Comparison of ENCODE assay signal across 8 cellular contexts in the genomic region with DNA sequence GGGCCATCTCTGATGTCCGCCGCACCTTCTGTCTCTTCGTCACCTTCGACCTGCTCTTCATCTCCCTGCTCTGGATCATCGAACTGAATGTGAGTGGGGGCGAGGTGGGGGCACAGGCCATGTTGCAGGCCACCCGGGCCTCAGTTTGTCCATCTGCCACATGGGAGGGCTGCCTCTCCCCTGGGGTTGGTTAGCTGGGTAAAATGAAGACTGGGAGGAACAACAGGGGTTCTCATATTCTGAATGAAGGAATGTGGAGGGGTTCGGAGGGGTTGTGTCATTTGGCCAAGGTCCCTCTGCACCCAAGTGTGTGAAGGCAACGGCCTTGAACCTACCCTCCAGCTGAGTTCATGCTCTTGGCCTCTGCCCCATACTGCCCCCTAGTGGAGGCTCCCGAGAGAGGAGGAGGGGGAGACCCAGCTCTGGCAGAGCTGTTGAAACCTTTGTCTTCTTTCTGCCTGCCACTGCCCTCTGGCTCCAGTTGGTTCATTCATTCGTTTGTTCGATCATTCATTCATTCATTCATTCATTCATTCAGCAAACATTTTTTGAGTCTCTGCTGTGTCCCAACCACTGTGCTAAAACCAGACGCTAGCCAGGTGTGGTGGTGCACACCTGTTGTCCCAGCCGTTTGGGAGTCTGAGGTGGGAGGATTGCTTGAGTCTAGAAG. TPM values are rescaled to one million over a fixed set of nuclear protein-coding genes. Genes with fewer than 3 reads are reported as not detected.
DNase-seq lines count a peak whose midpoint lies in the region; ATAC-seq, FAIRE-seq and TF ChIP-seq lines count a peak whose summit lies in the region.

No MANE protein-coding gene starts in this region.

- H3K79me2 ChIP-seq in astrocyte (ENCODE audit: insufficient read depth, low read length) = peaks cover 13% of the 10 kb centered on the region

- no peak overlapping the region for H2AFZ ChIP-seq in astrocyte (ENCODE audit: low read depth, low read length)

- DNase-seq in COLO829 (ENCODE audit: low spot score) (peak; percentile 70), HTR-8/SVneo (ENCODE audit: insufficient read length, low spot score) (peak; percentile 79), T-helper 9 cell (peak; percentile 90), astrocyte (ENCODE audit: low read depth) (no peak), iPS-NIHi7 (ENCODE audit: extremely low spot score) (peak; percentile 92)
- DNase-seq in stimulated activated CD4-positive, alpha-beta T cell treated with anti-CD3 and anti-CD28 coated beads, Interleukin-1b, Interleukin-23, amount 100 ng/mL, for 24 hours (ENCODE audit: low read depth in 4 of 4, low spot score in 1 of 4) = peak; percentile 66 to 79 (median 71)

- H3K4me1 Mint-ChIP-seq in astrocyte (ENCODE audit: low read depth, unreplicated experiment) = peaks cover 24% of the 10 kb centered on the region

- no peaks in the 10 kb centered on the region for H3K4me1 ChIP-seq in astrocyte (ENCODE audit: insufficient read depth, low read length)

- H3K9me3 ChIP-seq in astrocyte (ENCODE audit: insufficient read depth, low read depth, low read length) = no peaks in the 10 kb centered on the region

- H3K36me3 ChIP-seq in astrocyte (ENCODE audit: insufficient read depth, low read length) = no peaks in the 10 kb centered on the region

- H3K27me3 ChIP-seq in astrocyte (ENCODE audit: insufficient read depth, low read length) = no peaks in the 10 kb centered on the region

- peak; percentile 64 for TF ChIP-seq CTCF in astrocyte (IDR thresholded peaks at IDR 0.05; ENCODE audit: insufficient read depth, low read depth, low read length)

- no peak overlapping the region for H3K27ac Mint-ChIP-seq in astrocyte (ENCODE audit: unreplicated experiment)

- no peaks in the 10 kb centered on the region for H3K9me3 Mint-ChIP-seq in astrocyte (ENCODE audit: unreplicated experiment)

- peaks cover 2% of the 10 kb centered on the region for H3K27me3 Mint-ChIP-seq in astrocyte (ENCODE audit: low read depth, unreplicated experiment)

- H4K20me1 ChIP-seq in astrocyte (ENCODE audit: insufficient read depth, low read length) = peaks cover 65% of the 10 kb centered on the region

- H3K27ac ChIP-seq in astrocyte (ENCODE audit: low read depth, low read length) = no peak overlapping the region

- H3K4me3 Mint-ChIP-seq in astrocyte (ENCODE audit: unreplicated experiment) = peak overlapping the region; percentile 20

- peaks cover 15% of the 10 kb centered on the region for H3K36me3 Mint-ChIP-seq in astrocyte (ENCODE audit: low read depth, unreplicated experiment)

- no peak for ATAC-seq in GM21367 (IDR thresholded peaks at IDR 0.05; ENCODE audit: unreplicated experiment)
- ATAC-seq in HG03521 (IDR thresholded peaks at IDR 0.05; ENCODE audit: unreplicated experiment) = no peak

- H3K4me3 ChIP-seq in astrocyte (ENCODE audit: insufficient read depth, low read depth, low read length) = no peak overlapping the region

- FAIRE-seq in HTR-8/SVneo (lab: Jason Lieb, UNC) (peak; percentile 44), astrocyte (lab: Jason Lieb, UNC) (no peak)

- H3K9ac ChIP-seq in astrocyte (ENCODE audit: low read length) = no peak overlapping the region

- H3K4me2 ChIP-seq in astrocyte (ENCODE audit: low read length) = no peak overlapping the region

RNA-seq across cellular contexts. Expression of gene TCAP, which starts 11.4 kb away (rescaled TPM):
- 0.98 and 1.4 TPM in 2 replicates for total RNA-seq in astrocyte

RNA-seq across cellular contexts. Expression of gene PNMT, which starts 14.5 kb away (rescaled TPM):
- total RNA-seq in astrocyte = 0.59 and 1.5 TPM in 2 replicates

RNA-seq across cellular contexts. Expression of gene STARD3, which starts 16.9 kb away (rescaled TPM):
- total RNA-seq in astrocyte = 51.2 and 62.1 TPM in 2 replicates

RNA-seq across cellular contexts. Expression of gene PPP1R1B, which starts 27.0 kb away (rescaled TPM):
- 0.26 and 0.39 TPM in 2 replicates for total RNA-seq in astrocyte

RNA-seq across cellular contexts. Expression of gene PGAP3, which starts 34.1 kb away (rescaled TPM):
- 12.2 and 15.6 TPM in 2 replicates for total RNA-seq in astrocyte
